15 cellular contexts compared by ENCODE assay signal in genomic region chr22:20014526-20015186, GRCh38. TPM values are rescaled to one million over a fixed set of nuclear protein-coding genes. Genes with fewer than 3 reads are reported as not detected.
DNase-seq lines count a peak whose midpoint lies in the region; ATAC-seq and TF ChIP-seq lines count a peak whose summit lies in the region.
"Had no signal": no experiment of that assay in that cellular context is flagged by ENCODE, and none has a peak within 500 bp of the region (broad histone marks: within the 10 kb centered on the region; RNA-seq: fewer than 3 reads in every experiment).

No MANE protein-coding gene starts in this region.

- H3K9ac ChIP-seq in IMR-90 (ENCODE audit: low read depth, low read length) = no peak overlapping the region

- H3K27ac ChIP-seq in CD8-positive, alpha-beta memory T cell (ENCODE audit: low read depth, low read length) = peak overlapping the region; percentile 63
- H3K27ac ChIP-seq in IMR-90 (ENCODE audit: insufficient read depth, low read length) = no peak overlapping the region
- H3K27ac ChIP-seq in OCI-LY7 (ENCODE audit: low read depth, low read length, poor library complexity, severe bottlenecking) = no peak overlapping the region
- H3K27ac ChIP-seq in uterus = no peak overlapping the region
- H3K27ac ChIP-seq: HL-60 had no signal

- H3K4me1 ChIP-seq in CD8-positive, alpha-beta memory T cell (ENCODE audit: insufficient read depth, low read length) = peaks cover 33% of the 10 kb centered on the region
- H3K4me1 ChIP-seq in IMR-90 (ENCODE audit: control insufficient read depth, insufficient read depth, low read length) (no peaks in the 10 kb centered on the region), OCI-LY7 (ENCODE audit: insufficient read depth, low read length, poor library complexity, severe bottlenecking) (peaks cover 12% of the 10 kb centered on the region), uterus (peaks cover 0 to 4% of the 10 kb centered on the region in 2 donors)

- dilution Hi-C loops in IMR-90 (cut with HindIII; ENCODE audit: low sequenced_read_pairs, unreplicated experiment) = no loop called here

- POLR2A ChIA-PET in CD8-positive, alpha-beta memory T cell (lab: Charles Lee) = no interaction called here
- POLR2A ChIA-PET in IMR-90 (lab: Charles Lee; ENCODE audit: unreplicated experiment) (no interaction called here), OCI-LY7 (lab: Charles Lee) (no interaction called here)

- peak in 1 of 5 donors; percentile 33 for DNase-seq in CD8-positive, alpha-beta memory T cell
- DNase-seq in IMR-90 (no peak), neural crest cell (ENCODE audit: low read depth, low spot score) (no peak), OCI-LY7 (ENCODE audit: low spot score) (no peak), uterus (no peak)
- no peak for DNase-seq in effector memory CD8-positive, alpha-beta T cell
- DNase-seq: NCI-H2081; NK-92 treated with Interleukin-12 subunit alpha and Interleukin-12 subunit beta, amount 100 ng/mL, for 24 hours; retina; stimulated activated naive CD4-positive, alpha-beta T cell treated with Interleukin-2 at 50 U/mL for 16 hours had no signal

- no peaks in the 10 kb centered on the region for H3K27me3 ChIP-seq in CD8-positive, alpha-beta memory T cell (ENCODE audit: insufficient read depth, low read length, poor library complexity, severe bottlenecking)
- H3K27me3 ChIP-seq in IMR-90 (ENCODE audit: control insufficient read depth, insufficient read depth, low read length) (peaks cover 29% of the 10 kb centered on the region), uterus (no peaks in the 10 kb centered on the region)
- H3K27me3 ChIP-seq: dorsolateral prefrontal cortex had no signal

- H2BK5ac ChIP-seq in IMR-90 (ENCODE audit: low read depth, low read length, poor library complexity, severe bottlenecking) = no peak overlapping the region

- H3K27me3 Mint-ChIP-seq in CD8-positive, alpha-beta memory T cell = no peaks in the 10 kb centered on the region
- H3K27me3 Mint-ChIP-seq in effector memory CD8-positive, alpha-beta T cell = peaks cover 0 to 7% of the 10 kb centered on the region in 2 donors
- H3K27me3 Mint-ChIP-seq in neural crest cell (ENCODE audit: low read depth) = peaks cover 40% of the 10 kb centered on the region

- no peak overlapping the region for H4K8ac ChIP-seq in IMR-90 (ENCODE audit: low read depth in 2 of 2, low read length in 2 of 2)

- H3K4me2 ChIP-seq in IMR-90 (ENCODE audit: low read depth, low read length) (no peak overlapping the region), OCI-LY7 (ENCODE audit: low read length) (no peak overlapping the region)

- peak overlapping the region; percentile 17 for H2AFZ ChIP-seq in IMR-90 (replicated peaks; ENCODE audit: low read length, poor library complexity)
- H2AFZ ChIP-seq in OCI-LY7 (ENCODE audit: low read length) = no peak overlapping the region

- no CpG with 5 or more reads among the region's 5 CpGs for WGBS in IMR-90 (ENCODE audit: extremely low coverage in 2 of 2, insufficient read length in 1 of 2), 2 experiments

- no peak overlapping the region for H2BK15ac ChIP-seq in IMR-90 (ENCODE audit: low read depth, low read length)

- H3K79me1 ChIP-seq in IMR-90 (ENCODE audit: low read depth in 1 of 2, low read length in 2 of 2) = no peaks in the 10 kb centered on the region

- H4K5ac ChIP-seq in IMR-90 (ENCODE audit: low read depth, low read length) = no peak overlapping the region

- no peaks in the 10 kb centered on the region for H3K9me3 ChIP-seq in CD8-positive, alpha-beta memory T cell (ENCODE audit: low read length)
- no peaks in the 10 kb centered on the region for H3K9me3 ChIP-seq in IMR-90 (ENCODE audit: control insufficient read depth, insufficient read depth, low read length)
- no peaks in the 10 kb centered on the region for H3K9me3 ChIP-seq in OCI-LY7 (ENCODE audit: low read length)
- no peaks in the 10 kb centered on the region for H3K9me3 ChIP-seq in uterus

- in situ Hi-C loops in IMR-90 (cut with MboI; ENCODE audit: low sequenced_read_pairs) = loop anchor here (5.0 kb wide), 1 partner anchor 42 kb away; no protein-coding TSS in a partner anchor

- no peaks in the 10 kb centered on the region for H3K79me2 ChIP-seq in OCI-LY7 (ENCODE audit: insufficient read depth, low read depth, low read length)

- H2AK5ac ChIP-seq in IMR-90 (ENCODE audit: low read depth, low read length) = no peak overlapping the region

- H3K27ac Mint-ChIP-seq in CD8-positive, alpha-beta memory T cell = no peak overlapping the region
- H3K27ac Mint-ChIP-seq in effector memory CD8-positive, alpha-beta T cell = no peak overlapping the region
- H3K27ac Mint-ChIP-seq in neural crest cell (ENCODE audit: unreplicated experiment) = no peak overlapping the region

- H3K4me3 Mint-ChIP-seq in CD8-positive, alpha-beta memory T cell = peak overlapping the region in 6 of 7 donors; percentile 38 to 85 (median 70)
- H3K4me3 Mint-ChIP-seq in effector memory CD8-positive, alpha-beta T cell = peak overlapping the region; percentile 63
- peak overlapping the region; percentile 78 for H3K4me3 Mint-ChIP-seq in neural crest cell

- CTCF ChIA-PET in CD8-positive, alpha-beta memory T cell (lab: Charles Lee) = interaction anchor here (1.7 to 1.8 kb wide), 2 partner anchors 44 to 115 kb away, joined by 4 to 11 read pairs; no protein-coding TSS in a partner anchor
- CTCF ChIA-PET in IMR-90 (lab: Yijun Ruan, JAX) = interaction anchor here (1.0 to 1.6 kb wide), 2 partner anchors 44 kb away, joined by 3 to 8 read pairs; no protein-coding TSS in a partner anchor
- CTCF ChIA-PET in OCI-LY7 (lab: Charles Lee; ENCODE audit: unreplicated experiment) = no interaction called here

- H3K36me3 Mint-ChIP-seq in CD8-positive, alpha-beta memory T cell = peaks cover 0 to 1% (median 0%) of the 10 kb centered on the region in 3 donors
- H3K36me3 Mint-ChIP-seq in effector memory CD8-positive, alpha-beta T cell (ENCODE audit: insufficient read depth) = peaks cover 6% of the 10 kb centered on the region
- H3K36me3 Mint-ChIP-seq in neural crest cell (ENCODE audit: low read depth) = no peaks in the 10 kb centered on the region
- H3K36me3 Mint-ChIP-seq: CD14-positive monocyte had no signal

- no peak for ATAC-seq in IMR-90 (ENCODE audit: low read depth)
- ATAC-seq in effector memory CD8-positive, alpha-beta T cell (replicated peaks) = no peak
- ATAC-seq in GM21528 (IDR thresholded peaks at IDR 0.05; ENCODE audit: low FRiP score, unreplicated experiment) = no peak
- no peak for ATAC-seq in GM21737 (IDR thresholded peaks at IDR 0.05; ENCODE audit: unreplicated experiment)

- no peak overlapping the region for H2BK20ac ChIP-seq in IMR-90 (ENCODE audit: low read depth, low read length)

- no peak overlapping the region for H3K23ac ChIP-seq in IMR-90 (ENCODE audit: low read depth, low read length)

- H3K4me3 ChIP-seq in CD8-positive, alpha-beta memory T cell (ENCODE audit: low read length) = no peak overlapping the region
- H3K4me3 ChIP-seq in IMR-90 (ENCODE audit: insufficient read depth, low read depth, low read length) (no peak overlapping the region), OCI-LY7 (ENCODE audit: low read depth, low read length, poor library complexity, severe bottlenecking) (no peak overlapping the region), uterus (no peak overlapping the region)

- H3K14ac ChIP-seq in IMR-90 (replicated peaks; ENCODE audit: low read depth, low read length) = no peak overlapping the region

- peaks cover 5% of the 10 kb centered on the region; the same call in 1 of the 2 replicates for H3K9me1 ChIP-seq in IMR-90 (ENCODE audit: insufficient read depth, low read length)

- TF ChIP-seq RAD21 in IMR-90 (IDR thresholded peaks at IDR 0.05; ENCODE audit: low read length) = no peak

- H3K56ac ChIP-seq in IMR-90 (ENCODE audit: extremely low read depth, insufficient read depth, low read length) = no peak overlapping the region

- H2AK9ac ChIP-seq in IMR-90 (replicated peaks; ENCODE audit: low read depth, low read length, poor library complexity) = no peak overlapping the region

- no TSS peak for BruUV-seq in IMR-90 (replicated peaks; lab: Mats Ljungman, UMichigan)
- BruUV-seq in OCI-LY7 (replicated peaks; lab: Mats Ljungman, UMichigan) = no TSS peak

- no peaks in the 10 kb centered on the region for H4K20me1 ChIP-seq in IMR-90 (ENCODE audit: insufficient read depth, low read length)
- no peaks in the 10 kb centered on the region for H4K20me1 ChIP-seq in OCI-LY7 (ENCODE audit: insufficient read depth, low read length)

- peaks cover 8 to 15% (median 9%) of the 10 kb centered on the region in 3 donors for H3K4me1 Mint-ChIP-seq in CD8-positive, alpha-beta memory T cell
- H3K4me1 Mint-ChIP-seq in effector memory CD8-positive, alpha-beta T cell (ENCODE audit: low read depth in 2 of 2) = peaks cover 0 to 9% of the 10 kb centered on the region in 2 donors
- peaks cover 13% of the 10 kb centered on the region for H3K4me1 Mint-ChIP-seq in neural crest cell

- intact Hi-C loops in IMR-90 (cut with micrococcal nuclease) (loop anchor here (5.0 kb wide), 1 partner anchor 282 kb away; no protein-coding TSS in a partner anchor), OCI-LY7 (cut with micrococcal nuclease; ENCODE audit: unreplicated experiment) (no loop called here), uterus (cut with DNase I; ENCODE audit: low total_unique reads) (loop anchor here (5.0 kb wide), 1 partner anchor 42 kb away; no protein-coding TSS in a partner anchor)

- H4K91ac ChIP-seq in IMR-90 (ENCODE audit: insufficient read depth, low read depth, low read length) = no peak overlapping the region

- H3K9me2 ChIP-seq in OCI-LY7 (ENCODE audit: insufficient read depth, low read length) = no peaks in the 10 kb centered on the region

- no peak overlapping the region for H2BK120ac ChIP-seq in IMR-90 (ENCODE audit: low read depth, low read length)

- TF ChIP-seq POLR2A in IMR-90 (IDR thresholded peaks at IDR 0.05; ENCODE audit: low read depth, low read length) (no peak), uterus (IDR thresholded peaks at IDR 0.05) (no peak)

- no peaks in the 10 kb centered on the region for H3K9me3 Mint-ChIP-seq in CD8-positive, alpha-beta memory T cell
- no peaks in the 10 kb centered on the region for H3K9me3 Mint-ChIP-seq in effector memory CD8-positive, alpha-beta T cell
- H3K9me3 Mint-ChIP-seq in neural crest cell = no peaks in the 10 kb centered on the region

- H3K4ac ChIP-seq in IMR-90 (ENCODE audit: low read depth, low read length) = no peak overlapping the region

- H3K18ac ChIP-seq in IMR-90 (ENCODE audit: low read depth, low read length) = no peak overlapping the region

- TF ChIP-seq CTCF in IMR-90 (conservative IDR thresholded peaks at IDR 0.05; ENCODE audit: low read depth, low read length) (no peak), neural crest cell (conservative IDR thresholded peaks at IDR 0.05) (no peak), OCI-LY7 (conservative IDR thresholded peaks at IDR 0.05; ENCODE audit: low read length) (no peak), uterus (IDR thresholded peaks at IDR 0.05) (no peak)

- no peaks in the 10 kb centered on the region for H3K36me3 ChIP-seq in CD8-positive, alpha-beta memory T cell (ENCODE audit: insufficient read depth, low read length)
- H3K36me3 ChIP-seq in IMR-90 (ENCODE audit: control insufficient read depth, insufficient read depth, low read length) (no peaks in the 10 kb centered on the region), OCI-LY7 (ENCODE audit: insufficient read depth, low read length) (no peaks in the 10 kb centered on the region), uterus (no peaks in the 10 kb centered on the region)

RNA-seq across cellular contexts. Expression of gene ARVCF, which starts 2.0 kb away (rescaled TPM):
- 1 to 10 TPM; 1.4 to 1.8 TPM for total RNA-seq in CD8-positive, alpha-beta memory T cell
- 0.92 TPM for polyA plus RNA-seq in CD8-positive, alpha-beta memory T cell
- total RNA-seq in IMR-90 (2012; rRNA removed) (8.6 and 12.2 TPM in 2 replicates), neural crest cell (93.5 and 105 TPM in 2 replicates), OCI-LY7 (2022) (3.8 and 3.9 TPM in 2 replicates), uterus (10 to 100 TPM in 2 of 4 donors, 1 to 10 TPM in 2; 1.5 to 43.4 (median 16.6) TPM)
- polyA plus RNA-seq in IMR-90 (2012; rRNA removed) = 14.1 and 18.1 TPM in 2 replicates
- polyA plus RNA-seq in IMR-90 (2012; cell fraction: cytosol; rRNA removed) = 8.9 and 14.7 TPM in 2 replicates
- 46.1 and 149 TPM in 2 replicates for polyA plus RNA-seq in IMR-90 (2012; cell fraction: nucleus; rRNA removed; ENCODE audit: low replicate concordance)
- total RNA-seq in OCI-LY7 (2014; rRNA removed; shearing (Covaris generic)) = 1.8 and 2.9 TPM in 2 replicates

RNA-seq across cellular contexts. Expression of gene TANGO2, which starts 6.3 kb away (rescaled TPM):
- total RNA-seq in CD8-positive, alpha-beta memory T cell = 10 to 100 TPM; 27.3 to 28.0 TPM
- polyA plus RNA-seq in CD8-positive, alpha-beta memory T cell = 48.6 TPM
- total RNA-seq in IMR-90 (2012; rRNA removed) = 60.5 and 75.1 TPM in 2 replicates
- polyA plus RNA-seq in IMR-90 (2012; rRNA removed) = 43.2 and 45.1 TPM in 2 replicates
- polyA plus RNA-seq in IMR-90 (2012; cell fraction: cytosol; rRNA removed) = 33.0 and 52.8 TPM in 2 replicates
- polyA plus RNA-seq in IMR-90 (2012; cell fraction: nucleus; rRNA removed; ENCODE audit: low replicate concordance) = 45.9 and 91.8 TPM in 2 replicates
- total RNA-seq in neural crest cell = 12.8 and 13.4 TPM in 2 replicates
- total RNA-seq in OCI-LY7 (2014; rRNA removed; shearing (Covaris generic)) = 12.3 and 18.3 TPM in 2 replicates
- total RNA-seq in OCI-LY7 (2022) = 23.3 and 25.0 TPM in 2 replicates
- 10 to 100 TPM in 2 of 4 donors, 1 to 10 TPM in 2; 2.8 to 25.1 (median 13.3) TPM for total RNA-seq in uterus
